ENCODE assay signal across 15 cellular contexts in genomic region chr13:26605845-26606244, GRCh38. TPM values are rescaled to one million over a fixed set of nuclear protein-coding genes. Genes with fewer than 3 reads are reported as not detected.
DNase-seq lines count a peak whose midpoint lies in the region; ATAC-seq and TF ChIP-seq lines count a peak whose summit lies in the region.
"Had no signal": no experiment of that assay in that cellular context is flagged by ENCODE, and none has a peak within 500 bp of the region (broad histone marks: within the 10 kb centered on the region; RNA-seq: fewer than 3 reads in every experiment).

No MANE protein-coding gene starts in this region.

- H2BK5ac ChIP-seq in mesendoderm (ENCODE audit: low read length) = no peak overlapping the region

- no peak overlapping the region for H3K4me3 ChIP-seq in Loucy (ENCODE audit: low read length, poor library complexity, severe bottlenecking)
- H3K4me3 ChIP-seq in mesendoderm (ENCODE audit: low read length) = no peak overlapping the region
- H3K4me3 ChIP-seq: BLaER1 had no signal

- no peaks in the 10 kb centered on the region for H3K27me3 ChIP-seq in Loucy (ENCODE audit: insufficient read depth, low read length, poor library complexity, severe bottlenecking)
- H3K27me3 ChIP-seq in mesendoderm (ENCODE audit: insufficient read depth, low read length, poor library complexity) = no peaks in the 10 kb centered on the region
- H3K27me3 ChIP-seq: BLaER1 had no signal

- H4K8ac ChIP-seq in mesendoderm (ENCODE audit: low read depth, low read length) = no peak overlapping the region

- no peak overlapping the region for H3K23ac ChIP-seq in mesendoderm (ENCODE audit: low read length)

- no peak overlapping the region for H3K4me2 ChIP-seq in Loucy (ENCODE audit: low read depth, low read length, poor library complexity, severe bottlenecking)
- H3K4me2 ChIP-seq in mesendoderm (ENCODE audit: low read length) = no peak overlapping the region
- H3K4me2 ChIP-seq: BLaER1 had no signal

- H3K79me2 ChIP-seq in Loucy (ENCODE audit: insufficient read depth, low read length) (no peaks in the 10 kb centered on the region), mesendoderm (ENCODE audit: control insufficient read depth, insufficient read depth, low read length) (peaks cover 3% of the 10 kb centered on the region)

- H4K20me1 ChIP-seq in Loucy (ENCODE audit: insufficient read depth, low read length, poor library complexity, severe bottlenecking) = no peaks in the 10 kb centered on the region
- H4K20me1 ChIP-seq: BLaER1 had no signal

- H3F3A ChIP-seq in Loucy (ENCODE audit: low read depth) = no peaks in the 10 kb centered on the region

- H3K18ac ChIP-seq in mesendoderm (ENCODE audit: low read length) = no peak overlapping the region

- H3K79me1 ChIP-seq in mesendoderm (ENCODE audit: low read length) = peaks cover 6% of the 10 kb centered on the region

- H2AFZ ChIP-seq in Loucy (ENCODE audit: low read length) = no peak overlapping the region

- ATAC-seq in HG03159 (IDR thresholded peaks at IDR 0.05; ENCODE audit: unreplicated experiment) = no peak
- ATAC-seq in GM21737 (IDR thresholded peaks at IDR 0.05; ENCODE audit: unreplicated experiment) = no peak
- no peak for ATAC-seq in HG03097 (IDR thresholded peaks at IDR 0.05; ENCODE audit: low FRiP score, unreplicated experiment)
- ATAC-seq: stimulated activated naive CD8-positive, alpha-beta T cell treated with anti-CD3 and anti-CD28 coated beads, Interleukin-15, amount 100 ng/mL, for 72 hours had no signal

- WGBS in mesendoderm (ENCODE audit: extremely low coverage, insufficient coverage, low lambda C conversion rate) = no CpG with 5 or more reads among the region's 2 CpGs

- no peaks in the 10 kb centered on the region for H3K9me2 ChIP-seq in Loucy (replicated peaks; ENCODE audit: low read depth, low read length)

- H3K27ac ChIP-seq in caudate nucleus (ENCODE audit: low read depth, low read length) (peak overlapping the region; percentile 14), mesendoderm (ENCODE audit: low read depth, low read length) (no peak overlapping the region)
- H3K27ac ChIP-seq: BLaER1 had no signal

- H3K36me3 ChIP-seq in Loucy (ENCODE audit: insufficient read depth, low read length) (no peaks in the 10 kb centered on the region), mesendoderm (ENCODE audit: control insufficient read depth, insufficient read depth, low read length) (no peaks in the 10 kb centered on the region)
- H3K36me3 ChIP-seq: BLaER1 had no signal

- H3K9ac ChIP-seq in Loucy (ENCODE audit: low read depth, low read length, poor library complexity, severe bottlenecking) (no peak overlapping the region), mesendoderm (ENCODE audit: low read length) (no peak overlapping the region)
- H3K9ac ChIP-seq: BLaER1 had no signal

- no peak overlapping the region for H2BK15ac ChIP-seq in mesendoderm (replicated peaks; ENCODE audit: low read depth)

- TF ChIP-seq CTCF in Loucy (conservative IDR thresholded peaks at IDR 0.05; ENCODE audit: low read length) = peak; percentile 50

- peak; percentile 56 for DNase-seq in ELF-1 (ENCODE audit: low read depth, low spot score)
- no peak for DNase-seq in caudate nucleus (lab: John Stamatoyannopoulos, UW)
- peak; percentile 80 for DNase-seq in mesendoderm
- DNase-seq in activated effector memory CD4-positive, alpha-beta T cell treated with anti-CD3 and anti-CD28 coated beads, Interleukin-2, amount 50 U/mL, for 16 hours = no peak
- DNase-seq: activated CD8-positive, alpha-beta memory T cell treated with anti-CD3 and anti-CD28 coated beads, Interleukin-2, amount 50 U/mL, for 48 hours; activated naive CD8-positive, alpha-beta T cell treated with anti-CD3 and anti-CD28 coated beads, Interleukin-2, amount 10 ng/mL, durations not matched to agents 7 days and 5 days; cortex of kidney; retina; SIG-M5; stimulated activated naive CD8-positive, alpha-beta T cell treated with anti-CD3 and anti-CD28 coated beads, Interleukin-15, amount 100 ng/mL, for 72 hours had no signal

- H3K56ac ChIP-seq in mesendoderm (ENCODE audit: low read length) = no peak overlapping the region

- no peak overlapping the region for H2AK5ac ChIP-seq in mesendoderm (ENCODE audit: low read length)

- H3K4ac ChIP-seq in mesendoderm (ENCODE audit: low read depth, low read length) = no peak overlapping the region

- H3K9me3 ChIP-seq in Loucy (ENCODE audit: insufficient read depth, low read depth, low read length) = no peaks in the 10 kb centered on the region
- H3K9me3 ChIP-seq: BLaER1 had no signal

- no peak overlapping the region for H4K5ac ChIP-seq in mesendoderm (ENCODE audit: low read length)

- H2BK120ac ChIP-seq in mesendoderm (ENCODE audit: low read depth, low read length) = no peak overlapping the region

- peaks cover 36% of the 10 kb centered on the region for H3K4me1 ChIP-seq in Loucy (ENCODE audit: insufficient read depth, low read length, poor library complexity, severe bottlenecking)
- H3K4me1 ChIP-seq in mesendoderm (ENCODE audit: control insufficient read depth, low read depth, low read length) = peaks cover 1% of the 10 kb centered on the region

RNA-seq across cellular contexts. Expression of gene WASF3, which starts 48.4 kb away (rescaled TPM):
- 12.5 TPM for polyA plus RNA-seq in mesendoderm (2013, experiment 1 of 2)
- 13.1 TPM for polyA plus RNA-seq in mesendoderm (2013, experiment 2 of 2)

Comparison
In these comparisons a context has a peak if more than half of its experiments do, and no peak if none do; other contexts are left out.
1. DNase-seq: peak in ELF-1 (single experiment) and mesendoderm (single experiment); none in caudate nucleus (0 of 61) and activated effector memory CD4-positive, alpha-beta T cell treated with anti-CD3 and anti-CD28 coated beads, Interleukin-2, amount 50 U/mL, for 16 hours (single experiment).